Comparison of ENCODE assay signal across 1 cellular context in genomic region chr6:111297776-111298175, GRCh38.
TF ChIP-seq lines count a peak whose summit lies in the region.

No MANE protein-coding gene starts in this region.

TF ChIP-seq in HepG2, 621 proteins besides CTCF, POLR2A, EP300 and RAD21:
- no peak for TF ChIP-seq ZNF407 (CRISPR knock-in tag; IDR thresholded peaks at IDR 0.05; ENCODE audit: not compliant biosample characterization)
- TF ChIP-seq, protein P1, sequence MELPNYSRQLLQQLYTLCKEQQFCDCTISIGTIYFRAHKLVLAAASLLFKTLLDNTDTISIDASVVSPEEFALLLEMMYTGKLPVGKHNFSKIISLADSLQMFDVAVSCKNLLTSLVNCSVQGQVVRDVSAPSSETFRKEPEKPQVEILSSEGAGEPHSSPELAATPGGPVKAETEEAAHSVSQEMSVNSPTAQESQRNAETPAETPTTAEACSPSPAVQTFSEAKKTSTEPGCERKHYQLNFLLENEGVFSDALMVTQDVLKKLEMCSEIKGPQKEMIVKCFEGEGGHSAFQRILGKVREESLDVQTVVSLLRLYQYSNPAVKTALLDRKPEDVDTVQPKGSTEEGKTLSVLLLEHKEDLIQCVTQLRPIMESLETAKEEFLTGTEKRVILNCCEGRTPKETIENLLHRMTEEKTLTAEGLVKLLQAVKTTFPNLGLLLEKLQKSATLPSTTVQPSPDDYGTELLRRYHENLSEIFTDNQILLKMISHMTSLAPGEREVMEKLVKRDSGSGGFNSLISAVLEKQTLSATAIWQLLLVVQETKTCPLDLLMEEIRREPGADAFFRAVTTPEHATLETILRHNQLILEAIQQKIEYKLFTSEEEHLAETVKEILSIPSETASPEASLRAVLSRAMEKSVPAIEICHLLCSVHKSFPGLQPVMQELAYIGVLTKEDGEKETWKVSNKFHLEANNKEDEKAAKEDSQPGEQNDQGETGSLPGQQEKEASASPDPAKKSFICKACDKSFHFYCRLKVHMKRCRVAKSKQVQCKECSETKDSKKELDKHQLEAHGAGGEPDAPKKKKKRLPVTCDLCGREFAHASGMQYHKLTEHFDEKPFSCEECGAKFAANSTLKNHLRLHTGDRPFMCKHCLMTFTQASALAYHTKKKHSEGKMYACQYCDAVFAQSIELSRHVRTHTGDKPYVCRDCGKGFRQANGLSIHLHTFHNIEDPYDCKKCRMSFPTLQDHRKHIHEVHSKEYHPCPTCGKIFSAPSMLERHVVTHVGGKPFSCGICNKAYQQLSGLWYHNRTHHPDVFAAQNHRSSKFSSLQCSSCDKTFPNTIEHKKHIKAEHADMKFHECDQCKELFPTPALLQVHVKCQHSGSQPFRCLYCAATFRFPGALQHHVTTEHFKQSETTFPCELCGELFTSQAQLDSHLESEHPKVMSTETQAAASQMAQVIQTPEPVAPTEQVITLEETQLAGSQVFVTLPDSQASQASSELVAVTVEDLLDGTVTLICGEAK (IDR thresholded peaks at IDR 0.05), result peak; percentile 7; the same call in 1 of the 2 replicates
- TF ChIP-seq, protein P1 (CRISPR knock-in tag; IDR thresholded peaks at IDR 0.05), result no peak
